ENCODE assay signal across 1 cellular context in the genomic region with DNA sequence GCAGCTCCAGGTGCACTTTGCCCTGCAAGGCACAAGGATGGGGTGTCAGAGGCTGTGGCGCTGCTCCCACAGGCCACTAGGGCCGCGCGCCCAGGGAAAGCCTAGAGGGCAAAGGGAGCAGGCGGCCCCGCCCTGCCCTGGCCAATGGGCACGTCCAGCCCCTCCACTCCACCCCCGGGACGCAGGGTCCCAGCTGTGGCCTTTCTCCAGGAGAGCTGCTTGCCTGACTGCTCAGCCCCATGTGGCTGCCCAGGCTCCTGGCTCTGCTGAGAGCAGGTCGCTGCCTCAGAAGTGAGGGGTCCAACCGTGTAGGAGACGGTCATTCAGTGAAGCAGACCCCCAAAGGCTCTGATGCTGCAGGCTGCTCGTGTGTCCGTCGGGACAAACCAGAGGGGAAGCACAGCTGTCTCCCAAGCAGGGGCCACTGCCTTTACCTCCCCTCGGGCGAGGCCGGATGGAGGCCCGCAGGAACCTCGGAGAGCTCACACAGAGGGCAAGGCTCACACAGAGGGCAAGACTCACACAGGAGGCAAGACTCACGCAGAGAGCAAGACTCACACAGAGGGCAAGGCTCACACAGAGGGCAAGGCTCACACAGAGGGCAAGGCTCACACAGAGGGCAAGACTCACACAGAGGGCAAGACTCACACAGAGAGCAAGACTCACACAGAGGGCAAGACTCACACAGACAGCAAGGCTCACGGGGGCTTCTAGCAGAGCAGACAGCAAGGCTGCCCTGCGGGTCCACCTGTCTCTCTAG.
TF ChIP-seq lines count a peak whose summit lies in the region.

No MANE protein-coding gene starts in this region.

TF ChIP-seq in H1, 55 proteins besides CTCF, POLR2A, EP300 and RAD21:
- no peak for TF ChIP-seq POLR2AphosphoS5 (IDR thresholded peaks at IDR 0.05; ENCODE audit: low read depth, low read length)
- no peak for TF ChIP-seq BACH1 (IDR thresholded peaks at IDR 0.05; ENCODE audit: low read length)
- TF ChIP-seq, protein P1, sequence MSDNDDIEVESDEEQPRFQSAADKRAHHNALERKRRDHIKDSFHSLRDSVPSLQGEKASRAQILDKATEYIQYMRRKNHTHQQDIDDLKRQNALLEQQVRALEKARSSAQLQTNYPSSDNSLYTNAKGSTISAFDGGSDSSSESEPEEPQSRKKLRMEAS (IDR thresholded peaks at IDR 0.05), result no peak
- no peak for TF ChIP-seq JUND (IDR thresholded peaks at IDR 0.05; ENCODE audit: low read length)
- TF ChIP-seq TCF12 (IDR thresholded peaks at IDR 0.05; ENCODE audit: low read depth, low read length), result no peak
